In the genomic region with DNA sequence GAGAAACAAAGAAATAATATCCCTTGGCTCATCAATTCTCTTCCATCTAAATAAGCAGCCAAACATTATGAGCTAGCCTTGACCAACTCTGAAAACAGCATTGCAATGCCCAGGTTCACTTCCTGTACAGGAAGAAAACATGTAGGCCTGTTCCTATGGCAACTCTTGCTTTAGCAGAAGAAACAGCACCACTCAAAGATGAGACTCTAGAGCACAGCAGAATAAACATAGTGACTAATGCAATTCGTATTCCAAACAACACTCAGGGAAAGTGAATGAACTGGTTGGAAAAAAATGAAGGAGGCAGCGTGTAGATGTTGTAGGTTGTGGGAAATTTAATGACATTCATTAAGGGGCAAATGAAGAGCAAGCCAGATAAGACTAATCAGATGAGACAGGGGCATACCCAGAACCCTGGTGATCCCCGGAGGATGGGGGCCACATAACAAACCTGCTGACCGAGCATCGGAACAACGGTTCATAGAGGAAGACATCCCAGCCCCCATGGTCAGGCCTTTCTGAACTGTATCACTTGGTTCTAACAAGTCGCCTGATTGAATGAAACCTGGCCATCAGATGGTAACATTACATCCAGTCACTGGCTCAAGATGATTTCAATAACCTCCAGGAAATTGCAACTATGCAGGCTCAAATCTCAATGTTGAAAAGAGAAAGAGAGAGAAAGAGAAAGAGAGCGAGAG, we compare ENCODE assay signal across 1 cellular context.
TF ChIP-seq lines count a peak whose summit lies in the region.

No MANE protein-coding gene starts in this region.

TF ChIP-seq in GM12878, 131 proteins besides CTCF, POLR2A, EP300 and RAD21 (continued from another document and continues in another):
- TF ChIP-seq, protein P1, sequence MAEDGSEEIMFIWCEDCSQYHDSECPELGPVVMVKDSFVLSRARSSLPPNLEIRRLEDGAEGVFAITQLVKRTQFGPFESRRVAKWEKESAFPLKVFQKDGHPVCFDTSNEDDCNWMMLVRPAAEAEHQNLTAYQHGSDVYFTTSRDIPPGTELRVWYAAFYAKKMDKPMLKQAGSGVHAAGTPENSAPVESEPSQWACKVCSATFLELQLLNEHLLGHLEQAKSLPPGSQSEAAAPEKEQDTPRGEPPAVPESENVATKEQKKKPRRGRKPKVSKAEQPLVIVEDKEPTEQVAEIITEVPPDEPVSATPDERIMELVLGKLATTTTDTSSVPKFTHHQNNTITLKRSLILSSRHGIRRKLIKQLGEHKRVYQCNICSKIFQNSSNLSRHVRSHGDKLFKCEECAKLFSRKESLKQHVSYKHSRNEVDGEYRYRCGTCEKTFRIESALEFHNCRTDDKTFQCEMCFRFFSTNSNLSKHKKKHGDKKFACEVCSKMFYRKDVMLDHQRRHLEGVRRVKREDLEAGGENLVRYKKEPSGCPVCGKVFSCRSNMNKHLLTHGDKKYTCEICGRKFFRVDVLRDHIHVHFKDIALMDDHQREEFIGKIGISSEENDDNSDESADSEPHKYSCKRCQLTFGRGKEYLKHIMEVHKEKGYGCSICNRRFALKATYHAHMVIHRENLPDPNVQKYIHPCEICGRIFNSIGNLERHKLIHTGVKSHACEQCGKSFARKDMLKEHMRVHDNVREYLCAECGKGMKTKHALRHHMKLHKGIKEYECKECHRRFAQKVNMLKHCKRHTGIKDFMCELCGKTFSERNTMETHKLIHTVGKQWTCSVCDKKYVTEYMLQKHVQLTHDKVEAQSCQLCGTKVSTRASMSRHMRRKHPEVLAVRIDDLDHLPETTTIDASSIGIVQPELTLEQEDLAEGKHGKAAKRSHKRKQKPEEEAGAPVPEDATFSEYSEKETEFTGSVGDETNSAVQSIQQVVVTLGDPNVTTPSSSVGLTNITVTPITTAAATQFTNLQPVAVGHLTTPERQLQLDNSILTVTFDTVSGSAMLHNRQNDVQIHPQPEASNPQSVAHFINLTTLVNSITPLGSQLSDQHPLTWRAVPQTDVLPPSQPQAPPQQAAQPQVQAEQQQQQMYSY (CRISPR knock-in tag; IDR thresholded peaks at IDR 0.05): no peak
- no peak for TF ChIP-seq NFYA (IDR thresholded peaks at IDR 0.05; ENCODE audit: borderline replicate concordance, low read depth, low read length)
- TF ChIP-seq, protein P2, sequence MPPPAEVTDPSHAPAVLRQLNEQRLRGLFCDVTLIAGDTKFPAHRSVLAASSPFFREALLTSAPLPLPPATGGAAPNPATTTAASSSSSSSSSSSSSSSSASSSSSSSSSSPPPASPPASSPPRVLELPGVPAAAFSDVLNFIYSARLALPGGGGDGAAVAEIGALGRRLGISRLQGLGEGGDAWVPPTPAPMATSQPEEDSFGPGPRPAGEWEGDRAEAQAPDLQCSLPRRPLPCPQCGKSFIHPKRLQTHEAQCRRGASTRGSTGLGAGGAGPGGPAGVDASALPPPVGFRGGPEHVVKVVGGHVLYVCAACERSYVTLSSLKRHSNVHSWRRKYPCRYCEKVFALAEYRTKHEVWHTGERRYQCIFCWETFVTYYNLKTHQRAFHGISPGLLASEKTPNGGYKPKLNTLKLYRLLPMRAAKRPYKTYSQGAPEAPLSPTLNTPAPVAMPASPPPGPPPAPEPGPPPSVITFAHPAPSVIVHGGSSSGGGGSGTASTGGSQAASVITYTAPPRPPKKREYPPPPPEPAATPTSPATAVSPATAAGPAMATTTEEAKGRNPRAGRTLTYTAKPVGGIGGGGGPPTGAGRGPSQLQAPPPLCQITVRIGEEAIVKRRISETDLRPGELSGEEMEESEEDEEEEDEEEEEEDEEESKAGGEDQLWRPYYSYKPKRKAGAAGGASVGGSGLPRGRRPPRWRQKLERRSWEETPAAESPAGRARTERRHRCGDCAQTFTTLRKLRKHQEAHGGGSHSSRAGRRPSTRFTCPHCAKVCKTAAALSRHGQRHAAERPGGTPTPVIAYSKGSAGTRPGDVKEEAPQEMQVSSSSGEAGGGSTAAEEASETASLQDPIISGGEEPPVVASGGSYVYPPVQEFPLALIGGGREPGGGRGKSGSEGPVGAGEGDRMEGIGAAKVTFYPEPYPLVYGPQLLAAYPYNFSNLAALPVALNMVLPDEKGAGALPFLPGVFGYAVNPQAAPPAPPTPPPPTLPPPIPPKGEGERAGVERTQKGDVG (CRISPR knock-in tag; IDR thresholded peaks at IDR 0.05): no peak
- no peak for TF ChIP-seq PAX5 (IDR thresholded peaks at IDR 0.05; ENCODE audit: borderline replicate concordance, low read depth, low read length)
- no peak for TF ChIP-seq NR2C1 (IDR thresholded peaks at IDR 0.05)
- TF ChIP-seq ZSCAN29 (IDR thresholded peaks at IDR 0.05): no peak
- no peak for TF ChIP-seq RUNX3 (IDR thresholded peaks at IDR 0.05; ENCODE audit: low read length)
- peak; percentile 19 for TF ChIP-seq SMAD1 (IDR thresholded peaks at IDR 0.05; ENCODE audit: low read depth, partially characterized antibody)
- no peak for TF ChIP-seq KLF5 (IDR thresholded peaks at IDR 0.05; ENCODE audit: partially characterized antibody)
- no peak for TF ChIP-seq ZZZ3 (IDR thresholded peaks at IDR 0.05; ENCODE audit: control insufficient read depth, insufficient read length, low read depth)
- no peak for TF ChIP-seq SREBF1 (IDR thresholded peaks at IDR 0.05; ENCODE audit: low read length)
- no peak for TF ChIP-seq RELA (IDR thresholded peaks at IDR 0.05; ENCODE audit: borderline replicate concordance, partially characterized antibody)
- TF ChIP-seq, protein P3, sequence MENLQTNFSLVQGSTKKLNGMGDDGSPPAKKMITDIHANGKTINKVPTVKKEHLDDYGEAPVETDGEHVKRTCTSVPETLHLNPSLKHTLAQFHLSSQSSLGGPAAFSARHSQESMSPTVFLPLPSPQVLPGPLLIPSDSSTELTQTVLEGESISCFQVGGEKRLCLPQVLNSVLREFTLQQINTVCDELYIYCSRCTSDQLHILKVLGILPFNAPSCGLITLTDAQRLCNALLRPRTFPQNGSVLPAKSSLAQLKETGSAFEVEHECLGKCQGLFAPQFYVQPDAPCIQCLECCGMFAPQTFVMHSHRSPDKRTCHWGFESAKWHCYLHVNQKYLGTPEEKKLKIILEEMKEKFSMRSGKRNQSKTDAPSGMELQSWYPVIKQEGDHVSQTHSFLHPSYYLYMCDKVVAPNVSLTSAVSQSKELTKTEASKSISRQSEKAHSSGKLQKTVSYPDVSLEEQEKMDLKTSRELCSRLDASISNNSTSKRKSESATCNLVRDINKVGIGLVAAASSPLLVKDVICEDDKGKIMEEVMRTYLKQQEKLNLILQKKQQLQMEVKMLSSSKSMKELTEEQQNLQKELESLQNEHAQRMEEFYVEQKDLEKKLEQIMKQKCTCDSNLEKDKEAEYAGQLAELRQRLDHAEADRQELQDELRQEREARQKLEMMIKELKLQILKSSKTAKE (IDR thresholded peaks at IDR 0.05; ENCODE audit: low read depth, poor library complexity, severe bottlenecking): peak; percentile 11
- no peak for TF ChIP-seq SUZ12 (IDR thresholded peaks at IDR 0.05; ENCODE audit: unreplicated experiment)
- TF ChIP-seq HDGF (IDR thresholded peaks at IDR 0.05): no peak
- TF ChIP-seq HCFC1 (IDR thresholded peaks at IDR 0.05; ENCODE audit: low read length): no peak
- TF ChIP-seq BMI1 (IDR thresholded peaks at IDR 0.05; ENCODE audit: borderline replicate concordance): peak; percentile 97
- TF ChIP-seq NFIC (IDR thresholded peaks at IDR 0.05; ENCODE audit: low read depth, low read length): no peak
- TF ChIP-seq ZNF384 (IDR thresholded peaks at IDR 0.05; ENCODE audit: borderline replicate concordance, low read depth, low read length): no peak
- 0 out of 2 replicates have a peak, but pooled peaks have one; percentile 76 for TF ChIP-seq NBN (IDR thresholded peaks at IDR 0.05)
- TF ChIP-seq ZNF207 (IDR thresholded peaks at IDR 0.05; ENCODE audit: borderline replicate concordance): no peak
- no peak for TF ChIP-seq CUX1 (IDR thresholded peaks at IDR 0.05; ENCODE audit: insufficient replicate concordance, low read depth, low read length)
- peak; percentile 40; the same call in 1 of the 2 replicates for TF ChIP-seq ZBTB40 (IDR thresholded peaks at IDR 0.05; ENCODE audit: borderline replicate concordance)
- peak in 1 of 2 experiments; percentile 30; a peak in 2 of 4 replicates for TF ChIP-seq IKZF2 (IDR thresholded peaks at IDR 0.05)
- TF ChIP-seq CHD4 (IDR thresholded peaks at IDR 0.05): no peak
- no peak for TF ChIP-seq TARDBP (IDR thresholded peaks at IDR 0.05; ENCODE audit: borderline replicate concordance)
- no peak for TF ChIP-seq CBFB (IDR thresholded peaks at IDR 0.05; ENCODE audit: low read depth)
- TF ChIP-seq RAD51 (IDR thresholded peaks at IDR 0.05): no peak
- TF ChIP-seq MEF2B (IDR thresholded peaks at IDR 0.05; ENCODE audit: partially characterized antibody, poor library complexity, severe bottlenecking): peak; percentile 47
- TF ChIP-seq HDAC2 (IDR thresholded peaks at IDR 0.05): no peak
- no peak for TF ChIP-seq BACH1 (IDR thresholded peaks at IDR 0.05; ENCODE audit: borderline replicate concordance)
- TF ChIP-seq ZNF622 (IDR thresholded peaks at IDR 0.05): no peak
- TF ChIP-seq, protein P4, sequence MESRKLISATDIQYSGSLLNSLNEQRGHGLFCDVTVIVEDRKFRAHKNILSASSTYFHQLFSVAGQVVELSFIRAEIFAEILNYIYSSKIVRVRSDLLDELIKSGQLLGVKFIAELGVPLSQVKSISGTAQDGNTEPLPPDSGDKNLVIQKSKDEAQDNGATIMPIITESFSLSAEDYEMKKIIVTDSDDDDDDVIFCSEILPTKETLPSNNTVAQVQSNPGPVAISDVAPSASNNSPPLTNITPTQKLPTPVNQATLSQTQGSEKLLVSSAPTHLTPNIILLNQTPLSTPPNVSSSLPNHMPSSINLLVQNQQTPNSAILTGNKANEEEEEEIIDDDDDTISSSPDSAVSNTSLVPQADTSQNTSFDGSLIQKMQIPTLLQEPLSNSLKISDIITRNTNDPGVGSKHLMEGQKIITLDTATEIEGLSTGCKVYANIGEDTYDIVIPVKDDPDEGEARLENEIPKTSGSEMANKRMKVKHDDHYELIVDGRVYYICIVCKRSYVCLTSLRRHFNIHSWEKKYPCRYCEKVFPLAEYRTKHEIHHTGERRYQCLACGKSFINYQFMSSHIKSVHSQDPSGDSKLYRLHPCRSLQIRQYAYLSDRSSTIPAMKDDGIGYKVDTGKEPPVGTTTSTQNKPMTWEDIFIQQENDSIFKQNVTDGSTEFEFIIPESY (IDR thresholded peaks at IDR 0.05): no peak
- TF ChIP-seq TAF1 (IDR thresholded peaks at IDR 0.05; ENCODE audit: borderline replicate concordance, low read depth, low read length): no peak
- TF ChIP-seq ATF7 (IDR thresholded peaks at IDR 0.05; ENCODE audit: low read depth): peak; percentile 54; the same call in 1 of the 2 replicates
